Comparison of ENCODE assay signal across 1 cellular context in the genomic region with DNA sequence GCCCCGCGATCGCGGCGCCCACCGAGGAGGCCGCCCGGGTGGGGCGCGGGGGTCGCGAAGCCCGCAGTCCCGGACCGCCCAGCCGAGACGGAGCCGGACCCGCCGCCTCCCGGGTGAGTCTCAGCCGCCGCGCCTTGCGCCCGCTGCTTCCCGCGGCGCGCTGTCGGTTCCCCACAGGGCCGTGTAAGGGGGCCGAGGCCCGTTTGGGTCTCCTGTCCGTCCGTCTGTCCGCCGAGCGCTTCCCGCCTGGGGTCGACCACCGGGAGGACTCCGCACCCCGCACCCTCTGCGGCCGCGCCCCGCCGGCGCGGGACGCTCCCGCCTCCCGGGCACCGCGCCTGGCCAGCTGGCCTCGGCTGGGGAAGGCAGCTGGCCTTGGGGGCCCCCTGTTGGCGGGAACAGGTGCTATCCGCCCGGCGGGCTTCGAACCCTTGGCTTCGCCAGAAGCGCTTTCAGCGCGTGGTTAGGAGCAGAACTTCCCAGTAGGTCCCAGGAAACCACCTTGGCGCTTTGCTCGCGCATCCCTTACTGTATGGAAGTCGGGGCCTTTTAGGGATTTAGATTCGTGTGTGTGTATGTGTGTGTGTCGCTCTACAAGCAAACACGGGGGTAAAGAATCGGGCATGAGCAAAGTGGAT.
A peak's percentile ranks its signal among the peaks of the same experiment; 100 is the strongest.
TF ChIP-seq lines count a peak whose summit lies in the region.

No MANE protein-coding gene starts in this region.

TF ChIP-seq in GM12878, 131 proteins besides CTCF, POLR2A, EP300 and RAD21 (continued from another document and continues in another):
- TF ChIP-seq, protein P1, sequence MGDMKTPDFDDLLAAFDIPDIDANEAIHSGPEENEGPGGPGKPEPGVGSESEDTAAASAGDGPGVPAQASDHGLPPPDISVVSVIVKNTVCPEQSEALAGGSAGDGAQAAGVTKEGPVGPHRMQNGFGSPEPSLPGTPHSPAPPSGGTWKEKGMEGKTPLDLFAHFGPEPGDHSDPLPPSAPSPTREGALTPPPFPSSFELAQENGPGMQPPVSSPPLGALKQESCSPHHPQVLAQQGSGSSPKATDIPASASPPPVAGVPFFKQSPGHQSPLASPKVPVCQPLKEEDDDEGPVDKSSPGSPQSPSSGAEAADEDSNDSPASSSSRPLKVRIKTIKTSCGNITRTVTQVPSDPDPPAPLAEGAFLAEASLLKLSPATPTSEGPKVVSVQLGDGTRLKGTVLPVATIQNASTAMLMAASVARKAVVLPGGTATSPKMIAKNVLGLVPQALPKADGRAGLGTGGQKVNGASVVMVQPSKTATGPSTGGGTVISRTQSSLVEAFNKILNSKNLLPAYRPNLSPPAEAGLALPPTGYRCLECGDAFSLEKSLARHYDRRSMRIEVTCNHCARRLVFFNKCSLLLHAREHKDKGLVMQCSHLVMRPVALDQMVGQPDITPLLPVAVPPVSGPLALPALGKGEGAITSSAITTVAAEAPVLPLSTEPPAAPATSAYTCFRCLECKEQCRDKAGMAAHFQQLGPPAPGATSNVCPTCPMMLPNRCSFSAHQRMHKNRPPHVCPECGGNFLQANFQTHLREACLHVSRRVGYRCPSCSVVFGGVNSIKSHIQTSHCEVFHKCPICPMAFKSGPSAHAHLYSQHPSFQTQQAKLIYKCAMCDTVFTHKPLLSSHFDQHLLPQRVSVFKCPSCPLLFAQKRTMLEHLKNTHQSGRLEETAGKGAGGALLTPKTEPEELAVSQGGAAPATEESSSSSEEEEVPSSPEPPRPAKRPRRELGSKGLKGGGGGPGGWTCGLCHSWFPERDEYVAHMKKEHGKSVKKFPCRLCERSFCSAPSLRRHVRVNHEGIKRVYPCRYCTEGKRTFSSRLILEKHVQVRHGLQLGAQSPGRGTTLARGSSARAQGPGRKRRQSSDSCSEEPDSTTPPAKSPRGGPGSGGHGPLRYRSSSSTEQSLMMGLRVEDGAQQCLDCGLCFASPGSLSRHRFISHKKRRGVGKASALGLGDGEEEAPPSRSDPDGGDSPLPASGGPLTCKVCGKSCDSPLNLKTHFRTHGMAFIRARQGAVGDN (IDR thresholded peaks at IDR 0.05) = no peak
- TF ChIP-seq, protein P2, sequence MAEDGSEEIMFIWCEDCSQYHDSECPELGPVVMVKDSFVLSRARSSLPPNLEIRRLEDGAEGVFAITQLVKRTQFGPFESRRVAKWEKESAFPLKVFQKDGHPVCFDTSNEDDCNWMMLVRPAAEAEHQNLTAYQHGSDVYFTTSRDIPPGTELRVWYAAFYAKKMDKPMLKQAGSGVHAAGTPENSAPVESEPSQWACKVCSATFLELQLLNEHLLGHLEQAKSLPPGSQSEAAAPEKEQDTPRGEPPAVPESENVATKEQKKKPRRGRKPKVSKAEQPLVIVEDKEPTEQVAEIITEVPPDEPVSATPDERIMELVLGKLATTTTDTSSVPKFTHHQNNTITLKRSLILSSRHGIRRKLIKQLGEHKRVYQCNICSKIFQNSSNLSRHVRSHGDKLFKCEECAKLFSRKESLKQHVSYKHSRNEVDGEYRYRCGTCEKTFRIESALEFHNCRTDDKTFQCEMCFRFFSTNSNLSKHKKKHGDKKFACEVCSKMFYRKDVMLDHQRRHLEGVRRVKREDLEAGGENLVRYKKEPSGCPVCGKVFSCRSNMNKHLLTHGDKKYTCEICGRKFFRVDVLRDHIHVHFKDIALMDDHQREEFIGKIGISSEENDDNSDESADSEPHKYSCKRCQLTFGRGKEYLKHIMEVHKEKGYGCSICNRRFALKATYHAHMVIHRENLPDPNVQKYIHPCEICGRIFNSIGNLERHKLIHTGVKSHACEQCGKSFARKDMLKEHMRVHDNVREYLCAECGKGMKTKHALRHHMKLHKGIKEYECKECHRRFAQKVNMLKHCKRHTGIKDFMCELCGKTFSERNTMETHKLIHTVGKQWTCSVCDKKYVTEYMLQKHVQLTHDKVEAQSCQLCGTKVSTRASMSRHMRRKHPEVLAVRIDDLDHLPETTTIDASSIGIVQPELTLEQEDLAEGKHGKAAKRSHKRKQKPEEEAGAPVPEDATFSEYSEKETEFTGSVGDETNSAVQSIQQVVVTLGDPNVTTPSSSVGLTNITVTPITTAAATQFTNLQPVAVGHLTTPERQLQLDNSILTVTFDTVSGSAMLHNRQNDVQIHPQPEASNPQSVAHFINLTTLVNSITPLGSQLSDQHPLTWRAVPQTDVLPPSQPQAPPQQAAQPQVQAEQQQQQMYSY (CRISPR knock-in tag; IDR thresholded peaks at IDR 0.05) = no peak
- TF ChIP-seq ZNF384 (IDR thresholded peaks at IDR 0.05; ENCODE audit: borderline replicate concordance, low read depth, low read length) (no peak), NRF1 (conservative IDR thresholded peaks at IDR 0.05; ENCODE audit: low read depth, low read length) (no peak), RBBP5 (conservative IDR thresholded peaks at IDR 0.05) (no peak), STAT1 (conservative IDR thresholded peaks at IDR 0.05) (no peak), BCL11A (IDR thresholded peaks at IDR 0.05; ENCODE audit: low read depth, low read length) (no peak), HDGF (IDR thresholded peaks at IDR 0.05) (no peak), NFIC (IDR thresholded peaks at IDR 0.05; ENCODE audit: low read depth, low read length) (no peak), SUPT20H (IDR thresholded peaks at IDR 0.05; ENCODE audit: borderline replicate concordance, control insufficient read depth, low read depth, low read length) (no peak), SMAD1 (IDR thresholded peaks at IDR 0.05; ENCODE audit: low read depth, partially characterized antibody) (no peak), ESRRA (IDR thresholded peaks at IDR 0.05; ENCODE audit: low read length) (no peak), PML (IDR thresholded peaks at IDR 0.05; ENCODE audit: low read length) (no peak), MEF2A (IDR thresholded peaks at IDR 0.05; ENCODE audit: insufficient read depth, low read depth, low read length) (no peak), FOXM1 (IDR thresholded peaks at IDR 0.05; ENCODE audit: low read depth, low read length) (no peak), PAX5 (IDR thresholded peaks at IDR 0.05; ENCODE audit: borderline replicate concordance, low read depth, low read length) (no peak), CBFB (IDR thresholded peaks at IDR 0.05; ENCODE audit: low read depth) (0 out of 2 replicates have a peak, but pooled peaks have one; percentile 32), NFXL1 (IDR thresholded peaks at IDR 0.05; ENCODE audit: borderline replicate concordance) (no peak), POU2F2 (IDR thresholded peaks at IDR 0.05; ENCODE audit: borderline replicate concordance, low read depth, low read length) (no peak), WRNIP1 (IDR thresholded peaks at IDR 0.05; ENCODE audit: borderline replicate concordance, low read depth, low read length) (no peak), SIN3A (IDR thresholded peaks at IDR 0.05; ENCODE audit: low read depth, low read length) (no peak), TBL1XR1 (IDR thresholded peaks at IDR 0.05; ENCODE audit: low read depth, low read length) (no peak), SMARCA5 (IDR thresholded peaks at IDR 0.05) (peak; percentile 87), POLR2AphosphoS2 (IDR thresholded peaks at IDR 0.05; ENCODE audit: low read depth, low read length) (no peak), ZZZ3 (IDR thresholded peaks at IDR 0.05; ENCODE audit: control insufficient read depth, insufficient read length, low read depth) (no peak), BMI1 (IDR thresholded peaks at IDR 0.05; ENCODE audit: borderline replicate concordance) (no peak), RFX5 (IDR thresholded peaks at IDR 0.05; ENCODE audit: low read depth, low read length) (no peak), ZNF217 (IDR thresholded peaks at IDR 0.05) (peak; percentile 76), IRF4 (IDR thresholded peaks at IDR 0.05; ENCODE audit: low read depth, low read length) (no peak)
- TF ChIP-seq, protein P3, sequence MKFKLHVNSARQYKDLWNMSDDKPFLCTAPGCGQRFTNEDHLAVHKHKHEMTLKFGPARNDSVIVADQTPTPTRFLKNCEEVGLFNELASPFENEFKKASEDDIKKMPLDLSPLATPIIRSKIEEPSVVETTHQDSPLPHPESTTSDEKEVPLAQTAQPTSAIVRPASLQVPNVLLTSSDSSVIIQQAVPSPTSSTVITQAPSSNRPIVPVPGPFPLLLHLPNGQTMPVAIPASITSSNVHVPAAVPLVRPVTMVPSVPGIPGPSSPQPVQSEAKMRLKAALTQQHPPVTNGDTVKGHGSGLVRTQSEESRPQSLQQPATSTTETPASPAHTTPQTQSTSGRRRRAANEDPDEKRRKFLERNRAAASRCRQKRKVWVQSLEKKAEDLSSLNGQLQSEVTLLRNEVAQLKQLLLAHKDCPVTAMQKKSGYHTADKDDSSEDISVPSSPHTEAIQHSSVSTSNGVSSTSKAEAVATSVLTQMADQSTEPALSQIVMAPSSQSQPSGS (IDR thresholded peaks at IDR 0.05; ENCODE audit: low read length) = no peak
- TF ChIP-seq, protein P4, sequence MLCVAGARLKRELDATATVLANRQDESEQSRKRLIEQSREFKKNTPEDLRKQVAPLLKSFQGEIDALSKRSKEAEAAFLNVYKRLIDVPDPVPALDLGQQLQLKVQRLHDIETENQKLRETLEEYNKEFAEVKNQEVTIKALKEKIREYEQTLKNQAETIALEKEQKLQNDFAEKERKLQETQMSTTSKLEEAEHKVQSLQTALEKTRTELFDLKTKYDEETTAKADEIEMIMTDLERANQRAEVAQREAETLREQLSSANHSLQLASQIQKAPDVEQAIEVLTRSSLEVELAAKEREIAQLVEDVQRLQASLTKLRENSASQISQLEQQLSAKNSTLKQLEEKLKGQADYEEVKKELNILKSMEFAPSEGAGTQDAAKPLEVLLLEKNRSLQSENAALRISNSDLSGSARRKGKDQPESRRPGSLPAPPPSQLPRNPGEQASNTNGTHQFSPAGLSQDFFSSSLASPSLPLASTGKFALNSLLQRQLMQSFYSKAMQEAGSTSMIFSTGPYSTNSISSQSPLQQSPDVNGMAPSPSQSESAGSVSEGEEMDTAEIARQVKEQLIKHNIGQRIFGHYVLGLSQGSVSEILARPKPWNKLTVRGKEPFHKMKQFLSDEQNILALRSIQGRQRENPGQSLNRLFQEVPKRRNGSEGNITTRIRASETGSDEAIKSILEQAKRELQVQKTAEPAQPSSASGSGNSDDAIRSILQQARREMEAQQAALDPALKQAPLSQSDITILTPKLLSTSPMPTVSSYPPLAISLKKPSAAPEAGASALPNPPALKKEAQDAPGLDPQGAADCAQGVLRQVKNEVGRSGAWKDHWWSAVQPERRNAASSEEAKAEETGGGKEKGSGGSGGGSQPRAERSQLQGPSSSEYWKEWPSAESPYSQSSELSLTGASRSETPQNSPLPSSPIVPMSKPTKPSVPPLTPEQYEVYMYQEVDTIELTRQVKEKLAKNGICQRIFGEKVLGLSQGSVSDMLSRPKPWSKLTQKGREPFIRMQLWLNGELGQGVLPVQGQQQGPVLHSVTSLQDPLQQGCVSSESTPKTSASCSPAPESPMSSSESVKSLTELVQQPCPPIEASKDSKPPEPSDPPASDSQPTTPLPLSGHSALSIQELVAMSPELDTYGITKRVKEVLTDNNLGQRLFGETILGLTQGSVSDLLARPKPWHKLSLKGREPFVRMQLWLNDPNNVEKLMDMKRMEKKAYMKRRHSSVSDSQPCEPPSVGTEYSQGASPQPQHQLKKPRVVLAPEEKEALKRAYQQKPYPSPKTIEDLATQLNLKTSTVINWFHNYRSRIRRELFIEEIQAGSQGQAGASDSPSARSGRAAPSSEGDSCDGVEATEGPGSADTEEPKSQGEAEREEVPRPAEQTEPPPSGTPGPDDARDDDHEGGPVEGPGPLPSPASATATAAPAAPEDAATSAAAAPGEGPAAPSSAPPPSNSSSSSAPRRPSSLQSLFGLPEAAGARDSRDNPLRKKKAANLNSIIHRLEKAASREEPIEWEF (IDR thresholded peaks at IDR 0.05; ENCODE audit: insufficient replicate concordance, low read depth, low read length) = no peak
- TF ChIP-seq, protein P5, sequence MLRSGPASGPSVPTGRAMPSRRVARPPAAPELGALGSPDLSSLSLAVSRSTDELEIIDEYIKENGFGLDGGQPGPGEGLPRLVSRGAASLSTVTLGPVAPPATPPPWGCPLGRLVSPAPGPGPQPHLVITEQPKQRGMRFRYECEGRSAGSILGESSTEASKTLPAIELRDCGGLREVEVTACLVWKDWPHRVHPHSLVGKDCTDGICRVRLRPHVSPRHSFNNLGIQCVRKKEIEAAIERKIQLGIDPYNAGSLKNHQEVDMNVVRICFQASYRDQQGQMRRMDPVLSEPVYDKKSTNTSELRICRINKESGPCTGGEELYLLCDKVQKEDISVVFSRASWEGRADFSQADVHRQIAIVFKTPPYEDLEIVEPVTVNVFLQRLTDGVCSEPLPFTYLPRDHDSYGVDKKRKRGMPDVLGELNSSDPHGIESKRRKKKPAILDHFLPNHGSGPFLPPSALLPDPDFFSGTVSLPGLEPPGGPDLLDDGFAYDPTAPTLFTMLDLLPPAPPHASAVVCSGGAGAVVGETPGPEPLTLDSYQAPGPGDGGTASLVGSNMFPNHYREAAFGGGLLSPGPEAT (IDR thresholded peaks at IDR 0.05; ENCODE audit: low read depth) = 0 out of 2 replicates have a peak, but pooled peaks have one; percentile 36
- TF ChIP-seq, protein P6, sequence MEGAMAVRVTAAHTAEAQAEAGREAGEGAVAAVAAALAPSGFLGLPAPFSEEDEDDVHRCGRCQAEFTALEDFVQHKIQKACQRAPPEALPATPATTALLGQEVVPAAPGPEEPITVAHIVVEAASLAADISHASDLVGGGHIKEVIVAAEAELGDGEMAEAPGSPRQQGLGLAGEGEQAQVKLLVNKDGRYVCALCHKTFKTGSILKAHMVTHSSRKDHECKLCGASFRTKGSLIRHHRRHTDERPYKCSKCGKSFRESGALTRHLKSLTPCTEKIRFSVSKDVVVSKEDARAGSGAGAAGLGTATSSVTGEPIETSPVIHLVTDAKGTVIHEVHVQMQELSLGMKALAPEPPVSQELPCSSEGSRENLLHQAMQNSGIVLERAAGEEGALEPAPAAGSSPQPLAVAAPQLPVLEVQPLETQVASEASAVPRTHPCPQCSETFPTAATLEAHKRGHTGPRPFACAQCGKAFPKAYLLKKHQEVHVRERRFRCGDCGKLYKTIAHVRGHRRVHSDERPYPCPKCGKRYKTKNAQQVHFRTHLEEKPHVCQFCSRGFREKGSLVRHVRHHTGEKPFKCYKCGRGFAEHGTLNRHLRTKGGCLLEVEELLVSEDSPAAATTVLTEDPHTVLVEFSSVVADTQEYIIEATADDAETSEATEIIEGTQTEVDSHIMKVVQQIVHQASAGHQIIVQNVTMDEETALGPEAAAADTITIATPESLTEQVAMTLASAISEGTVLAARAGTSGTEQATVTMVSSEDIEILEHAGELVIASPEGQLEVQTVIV (IDR thresholded peaks at IDR 0.05; ENCODE audit: borderline replicate concordance, partially characterized antibody) = no peak
- TF ChIP-seq, protein P7, sequence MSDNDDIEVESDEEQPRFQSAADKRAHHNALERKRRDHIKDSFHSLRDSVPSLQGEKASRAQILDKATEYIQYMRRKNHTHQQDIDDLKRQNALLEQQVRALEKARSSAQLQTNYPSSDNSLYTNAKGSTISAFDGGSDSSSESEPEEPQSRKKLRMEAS (IDR thresholded peaks at IDR 0.05; ENCODE audit: low read depth, low read length) = no peak
- TF ChIP-seq, protein P8, sequence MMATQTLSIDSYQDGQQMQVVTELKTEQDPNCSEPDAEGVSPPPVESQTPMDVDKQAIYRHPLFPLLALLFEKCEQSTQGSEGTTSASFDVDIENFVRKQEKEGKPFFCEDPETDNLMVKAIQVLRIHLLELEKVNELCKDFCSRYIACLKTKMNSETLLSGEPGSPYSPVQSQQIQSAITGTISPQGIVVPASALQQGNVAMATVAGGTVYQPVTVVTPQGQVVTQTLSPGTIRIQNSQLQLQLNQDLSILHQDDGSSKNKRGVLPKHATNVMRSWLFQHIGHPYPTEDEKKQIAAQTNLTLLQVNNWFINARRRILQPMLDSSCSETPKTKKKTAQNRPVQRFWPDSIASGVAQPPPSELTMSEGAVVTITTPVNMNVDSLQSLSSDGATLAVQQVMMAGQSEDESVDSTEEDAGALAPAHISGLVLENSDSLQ (IDR thresholded peaks at IDR 0.05) = no peak
